12 cellular contexts compared by ENCODE assay signal in genomic region chr7:143598086-143598485, GRCh38. TPM values are rescaled to one million over a fixed set of nuclear protein-coding genes. Genes with fewer than 3 reads are reported as not detected.
DNase-seq lines count a peak whose midpoint lies in the region; ATAC-seq, FAIRE-seq and TF ChIP-seq lines count a peak whose summit lies in the region.
"Not testable (repeated sequence)": the region's sequence is repeated elsewhere in the genome, so short reads cannot be mapped to it uniquely, and the experiment has no call there.
"Had no signal": no experiment of that assay in that cellular context is flagged by ENCODE, and none has a peak within 500 bp of the region (broad histone marks: within the 10 kb centered on the region; RNA-seq: fewer than 3 reads in every experiment).

No MANE protein-coding gene starts in this region.

- H2AFZ ChIP-seq in IMR-90 (replicated peaks; ENCODE audit: low read length, poor library complexity) = not testable (repeated sequence)

- not testable (repeated sequence) for ATAC-seq in IMR-90 (ENCODE audit: low read depth); natural killer cell
- peak; percentile 21 to 65 for ATAC-seq in upper lobe of left lung (ENCODE audit: low FRiP score in 2 of 2)

- in situ Hi-C loops in IMR-90 (cut with MboI; ENCODE audit: low sequenced_read_pairs) = not testable (repeated sequence)

- not testable (repeated sequence) for H2BK15ac ChIP-seq in IMR-90 (ENCODE audit: low read depth, low read length)

- H3K18ac ChIP-seq in IMR-90 (ENCODE audit: low read depth, low read length) = not testable (repeated sequence)

- not testable (repeated sequence) for H3K4me3 ChIP-seq in IMR-90 (ENCODE audit: insufficient read depth, low read depth, low read length); kidney (ENCODE audit: low read length in 2 of 2); upper lobe of left lung

- H4K20me1 ChIP-seq in IMR-90 (ENCODE audit: insufficient read depth, low read length) = not testable (repeated sequence)

- not testable (repeated sequence) for H3K36me3 ChIP-seq in IMR-90 (ENCODE audit: control insufficient read depth, insufficient read depth, low read length); kidney (ENCODE audit: control insufficient read depth in 1 of 2, insufficient read depth in 2 of 2, low read length in 2 of 2); upper lobe of left lung

- intact Hi-C loops in IMR-90 (cut with micrococcal nuclease); MCF 10A (cut with micrococcal nuclease); cardiac septum (cut with DNase I); kidney (cut with DNase I); natural killer cell (cut with micrococcal nuclease): not testable (repeated sequence)

- not testable (repeated sequence) for H4K5ac ChIP-seq in IMR-90 (ENCODE audit: low read depth, low read length)

- H3K4me1 Mint-ChIP-seq in MCF 10A (ENCODE audit: insufficient read depth, unreplicated experiment); natural killer cell: not testable (repeated sequence)

- not testable (repeated sequence) for H2AK9ac ChIP-seq in IMR-90 (replicated peaks; ENCODE audit: low read depth, low read length, poor library complexity)

- H2BK5ac ChIP-seq in IMR-90 (ENCODE audit: low read depth, low read length, poor library complexity, severe bottlenecking) = not testable (repeated sequence)

- H3K27me3 Mint-ChIP-seq in MCF 10A (ENCODE audit: insufficient read depth, unreplicated experiment); natural killer cell (ENCODE audit: low read depth in 2 of 2): not testable (repeated sequence)

- POLR2A ChIA-PET in IMR-90 (lab: Charles Lee; ENCODE audit: unreplicated experiment); MCF 10A (lab: Yijun Ruan, JAX): not testable (repeated sequence)

- H2BK20ac ChIP-seq in IMR-90 (ENCODE audit: low read depth, low read length) = not testable (repeated sequence)

- H3K36me3 Mint-ChIP-seq in MCF 10A (ENCODE audit: insufficient read depth, unreplicated experiment); natural killer cell: not testable (repeated sequence)

- not testable (repeated sequence) for TF ChIP-seq CTCF in IMR-90 (conservative IDR thresholded peaks at IDR 0.05; ENCODE audit: low read depth, low read length); MCF 10A (IDR thresholded peaks at IDR 0.05; ENCODE audit: unreplicated experiment); kidney (IDR thresholded peaks at IDR 0.05; ENCODE audit: borderline replicate concordance, extremely low read depth, insufficient read depth); natural killer cell (IDR thresholded peaks at IDR 0.05); upper lobe of left lung (IDR thresholded peaks at IDR 0.05)

- not testable (repeated sequence) for H2AK5ac ChIP-seq in IMR-90 (ENCODE audit: low read depth, low read length)

- not testable (repeated sequence) for H3K27ac ChIP-seq in IMR-90 (ENCODE audit: insufficient read depth, low read length); kidney (ENCODE audit: low read depth in 2 of 2, low read length in 2 of 2); upper lobe of left lung

- FAIRE-seq in kidney (lab: Jason Lieb, UNC) = not testable (repeated sequence)

- CTCF ChIA-PET in IMR-90 (lab: Yijun Ruan, JAX); MCF 10A (lab: Yijun Ruan, JAX): not testable (repeated sequence)

- not testable (repeated sequence) for H3K79me1 ChIP-seq in IMR-90 (ENCODE audit: low read depth in 1 of 2, low read length in 2 of 2)

- not testable (repeated sequence) for H3K4me3 Mint-ChIP-seq in MCF 10A (ENCODE audit: unreplicated experiment); natural killer cell

- H3K4ac ChIP-seq in IMR-90 (ENCODE audit: low read depth, low read length) = not testable (repeated sequence)

- not testable (repeated sequence) for TF ChIP-seq RAD21 in IMR-90 (IDR thresholded peaks at IDR 0.05; ENCODE audit: low read length)

- TF ChIP-seq POLR2A in IMR-90 (IDR thresholded peaks at IDR 0.05; ENCODE audit: low read depth, low read length); upper lobe of left lung (IDR thresholded peaks at IDR 0.05): not testable (repeated sequence)

- not testable (repeated sequence) for H3K9me3 ChIP-seq in IMR-90 (ENCODE audit: control insufficient read depth, insufficient read depth, low read length); kidney (ENCODE audit: control insufficient read depth in 1 of 2, low read length in 2 of 2); upper lobe of left lung

- not testable (repeated sequence) for H3K4me1 ChIP-seq in IMR-90 (ENCODE audit: control insufficient read depth, insufficient read depth, low read length); kidney (ENCODE audit: control insufficient read depth in 1 of 2, insufficient read depth in 1 of 2, low read depth in 1 of 2, low read length in 2 of 2); upper lobe of left lung

- H3K9me1 ChIP-seq in IMR-90 (ENCODE audit: insufficient read depth, low read length) = not testable (repeated sequence)

- not testable (repeated sequence) for H3K27ac Mint-ChIP-seq in MCF 10A (ENCODE audit: low read depth, unreplicated experiment); natural killer cell

- not testable (repeated sequence) for H3K27me3 ChIP-seq in IMR-90 (ENCODE audit: control insufficient read depth, insufficient read depth, low read length); upper lobe of left lung

- no CpG with 5 or more reads among the region's 11 CpGs for WGBS in IMR-90 (ENCODE audit: extremely low coverage in 2 of 2, insufficient read length in 1 of 2), 2 experiments
- 94 to 96% methylated on average over 3 to 4 of the region's 11 CpGs for WGBS in upper lobe of left lung, 2 donors

- dilution Hi-C loops in IMR-90 (cut with HindIII; ENCODE audit: low sequenced_read_pairs, unreplicated experiment) = not testable (repeated sequence)

- H4K8ac ChIP-seq in IMR-90 (ENCODE audit: low read depth in 2 of 2, low read length in 2 of 2) = not testable (repeated sequence)

- TF ChIP-seq EP300 in upper lobe of left lung (IDR thresholded peaks at IDR 0.05) = not testable (repeated sequence)

- not testable (repeated sequence) for H2BK120ac ChIP-seq in IMR-90 (ENCODE audit: low read depth, low read length)

- H3K9ac ChIP-seq in IMR-90 (ENCODE audit: low read depth, low read length); kidney (ENCODE audit: low read length in 2 of 2): not testable (repeated sequence)

- BruUV-seq in IMR-90 (replicated peaks; lab: Mats Ljungman, UMichigan) (TSS peak; percentile 96), MCF 10A (replicated peaks; lab: Mats Ljungman, UMichigan) (TSS peak; percentile 59)

- not testable (repeated sequence) for H3K23ac ChIP-seq in IMR-90 (ENCODE audit: low read depth, low read length)

- not testable (repeated sequence) for H3K4me2 ChIP-seq in IMR-90 (ENCODE audit: low read depth, low read length)

- not testable (repeated sequence) for H3K56ac ChIP-seq in IMR-90 (ENCODE audit: extremely low read depth, insufficient read depth, low read length)

- DNase-seq in IMR-90; MCF 10A (ENCODE audit: unreplicated experiment): not testable (repeated sequence)
- DNase-seq in cardiac septum (ENCODE audit: low spot score) (peak; percentile 14), kidney (peak; percentile 6), natural killer cell (peak; percentile 7), upper lobe of left lung (peak in 1 of 2 donors; percentile 28)
- DNase-seq in stimulated activated CD4-positive, alpha-beta T cell treated with anti-CD3 and anti-CD28 coated beads, Interleukin-4, amount 100 ng/mL, for 1 hour = peak; percentile 0

- H3K9me3 Mint-ChIP-seq in MCF 10A (ENCODE audit: unreplicated experiment); natural killer cell: not testable (repeated sequence)

- H4K91ac ChIP-seq in IMR-90 (ENCODE audit: insufficient read depth, low read depth, low read length) = not testable (repeated sequence)

- H3K14ac ChIP-seq in IMR-90 (replicated peaks; ENCODE audit: low read depth, low read length) = not testable (repeated sequence)

RNA-seq across cellular contexts. Expression of gene TCAF2, which starts 22.7 kb away (rescaled TPM):
- 3.3 and 3.4 TPM in 2 replicates for total RNA-seq in IMR-90 (2012; rRNA removed)
- 2.8 and 3.0 TPM in 2 replicates for polyA plus RNA-seq in IMR-90 (2012; rRNA removed)
- 2.5 TPM in 2 replicates for polyA plus RNA-seq in IMR-90 (2012; cell fraction: cytosol; rRNA removed)
- 6.3 and 7.7 TPM in 2 replicates for polyA plus RNA-seq in IMR-90 (2012; cell fraction: nucleus; rRNA removed; ENCODE audit: low replicate concordance)
- 0.49 and 0.70 TPM in 2 replicates for total RNA-seq in MCF 10A (2022)
- total RNA-seq in cardiac septum = 0.54 TPM
- total RNA-seq in kidney = 4.2 TPM
- 1.3 TPM for polyA plus RNA-seq in kidney (ENCODE audit: insufficient read depth, low read depth, low replicate concordance)
- total RNA-seq in natural killer cell = 10 to 100 TPM in 1 of 3 donors, 1 to 10 TPM in 2; 8.0 to 10.4 (median 8.7) TPM
- 1 to 10 TPM; 2.3 to 7.9 (median 5.7) TPM for total RNA-seq in upper lobe of left lung
- total RNA-seq: G401 had no signal

RNA-seq across cellular contexts. Expression of gene CTAGE15, which starts 26.5 kb away (rescaled TPM):
- total RNA-seq in IMR-90 (2012; rRNA removed) = under 0.01 TPM in 1 of 2 replicates, not detected in the other
- not detected in 2 replicates for polyA plus RNA-seq in IMR-90 (2012; rRNA removed)
- not detected in 2 replicates for polyA plus RNA-seq in IMR-90 (2012; cell fraction: cytosol; rRNA removed)
- polyA plus RNA-seq in IMR-90 (2012; cell fraction: nucleus; rRNA removed; ENCODE audit: low replicate concordance) = 0.07 TPM in 1 of 2 replicates, not detected in the other
- 2.8 and 4.2 TPM in 2 replicates for total RNA-seq in MCF 10A (2022)
- not detected for total RNA-seq in cardiac septum
- total RNA-seq in kidney = 2.2 TPM
- not detected for polyA plus RNA-seq in kidney (ENCODE audit: insufficient read depth, low read depth, low replicate concordance)
- under 1 TPM in 2 of 3 donors, not detected in 1; 0.39 to 0.42 TPM for total RNA-seq in natural killer cell
- total RNA-seq in upper lobe of left lung = 1 to 10 TPM in 1 of 6 donors, under 1 TPM in 3, not detected in 2; 0.20 to 4.2 (median 0.53) TPM
- total RNA-seq: Daoy, G401, H4, NCI-H460 had no signal
- polyA plus RNA-seq: AG04450 had no signal
